In genomic region chr14:73014105-73014504, GRCh38 we compare ENCODE assay signal across 11 cellular contexts. TPM values are rescaled to one million over a fixed set of nuclear protein-coding genes. Genes with fewer than 3 reads are reported as not detected.
DNase-seq lines count a peak whose midpoint lies in the region; ATAC-seq, FAIRE-seq and TF ChIP-seq lines count a peak whose summit lies in the region.
"Had no signal": no experiment of that assay in that cellular context is flagged by ENCODE, and none has a peak within 500 bp of the region (broad histone marks: within the 10 kb centered on the region; RNA-seq: fewer than 3 reads in every experiment).

No MANE protein-coding gene starts in this region.

- H3K4me1 ChIP-seq in endothelial cell of umbilical vein (ENCODE audit: control insufficient read depth, extremely low read depth, insufficient read depth, low read length) (no peaks in the 10 kb centered on the region), upper lobe of left lung (peaks cover 0 to 5% (median 2%) of the 10 kb centered on the region in 4 donors)
- H3K4me1 ChIP-seq: BE2C had no signal

- 67 to 95% methylated on average over 2 of the region's 2 CpGs for WGBS in upper lobe of left lung, 2 donors

- H3K4me2 ChIP-seq in endothelial cell of umbilical vein (ENCODE audit: insufficient read depth, low read length), result no peak overlapping the region

- no peak for TF ChIP-seq POLR2A in endothelial cell of umbilical vein (IDR thresholded peaks at IDR 0.05; ENCODE audit: low read depth, low read length)
- TF ChIP-seq POLR2A in upper lobe of left lung (IDR thresholded peaks at IDR 0.05), result no peak

- no peak for TF ChIP-seq EP300 in upper lobe of left lung (IDR thresholded peaks at IDR 0.05)

- dilution Hi-C loops in endothelial cell of umbilical vein (cut with MboI; ENCODE audit: extremely low pct_ligation_motif_present, low sequenced_read_pairs), result no loop called here

- no peak overlapping the region for H3K9ac ChIP-seq in endothelial cell of umbilical vein (replicated peaks; ENCODE audit: extremely low read depth, insufficient read depth, low read length)

- TF ChIP-seq CTCF in BJ (IDR thresholded peaks at IDR 0.05; ENCODE audit: insufficient read depth, low read depth, low read length) (no peak), endothelial cell of umbilical vein (IDR thresholded peaks at IDR 0.05; ENCODE audit: extremely low read depth in 1 of 2, insufficient read depth in 1 of 2, low read depth in 1 of 2, low read length in 2 of 2) (no peak), upper lobe of left lung (IDR thresholded peaks at IDR 0.05) (no peak)

- BruUV-seq in endothelial cell of umbilical vein (replicated peaks; lab: Mats Ljungman, UMichigan), result no TSS peak

- ATAC-seq in HG03354 (IDR thresholded peaks at IDR 0.05; ENCODE audit: poor library complexity, severe bottlenecking, unreplicated experiment), result peak; percentile 76
- no peak for ATAC-seq in upper lobe of left lung (ENCODE audit: low FRiP score in 2 of 2)

- H3K27ac ChIP-seq in endothelial cell of umbilical vein (ENCODE audit: insufficient read depth, low read depth, low read length), result no peak overlapping the region
- H3K27ac ChIP-seq in upper lobe of left lung, result no peak overlapping the region

- CTCF ChIA-PET in BJ (lab: Yijun Ruan, JAX), result interaction anchor here (0.6 kb wide), 1 partner anchor 27 kb away, joined by 3 read pairs; no protein-coding TSS in a partner anchor
- CTCF ChIA-PET in endothelial cell of umbilical vein (lab: Charles Lee), result no interaction called here

- H4K20me1 ChIP-seq in endothelial cell of umbilical vein (replicated peaks; ENCODE audit: control insufficient read depth, extremely low read depth, insufficient read depth, low read length), result no peaks in the 10 kb centered on the region

- peak; percentile 58 for DNase-seq in BJ (ENCODE audit: low read depth)
- DNase-seq in GM19240 (ENCODE audit: insufficient read length, low spot score), result peak; percentile 27
- DNase-seq in endothelial cell of umbilical vein (ENCODE audit: low read depth, low spot score), result no peak
- no peak for DNase-seq in upper lobe of left lung
- no peak for DNase-seq in kidney glomerular epithelial cell (lab: John Stamatoyannopoulos, UW)
- no peak for DNase-seq in NCI-H2227 (lab: John Stamatoyannopoulos, UW; ENCODE audit: unreplicated experiment)
- no peak for DNase-seq in RCC 7860 (ENCODE audit: low spot score)
- DNase-seq: BE2C had no signal

- 0 out of 2 replicates have a peak, but pooled peaks cover 3% of the 10 kb centered on the region for H3K36me3 ChIP-seq in BJ (ENCODE audit: control insufficient read depth, insufficient read depth, low read length)
- peaks cover 0 to 4% of the 10 kb centered on the region in 2 experiments for H3K36me3 ChIP-seq in endothelial cell of umbilical vein (ENCODE audit: control insufficient read depth in 2 of 2, extremely low read depth in 1 of 2, insufficient read depth in 2 of 2, low read length in 2 of 2)
- H3K36me3 ChIP-seq in upper lobe of left lung, result peaks cover 0 to 49% (median 7%) of the 10 kb centered on the region in 4 donors

- H3K4me3 ChIP-seq in BJ (ENCODE audit: low read depth, low read length) (no peak overlapping the region), endothelial cell of umbilical vein (replicated peaks in 1 of 3; ENCODE audit: insufficient read depth in 1 of 3, low read depth in 1 of 3, low read length in 3 of 3) (no peak overlapping the region), upper lobe of left lung (no peak overlapping the region)
- H3K4me3 ChIP-seq: esophagus muscularis mucosa had no signal

- POLR2A ChIA-PET in BJ (lab: Charles Lee) (interaction anchor here (0.6 to 0.7 kb wide), 2 partner anchors 12 to 470 kb away, joined by 3 to 5 read pairs; no protein-coding TSS in a partner anchor), endothelial cell of umbilical vein (lab: Charles Lee) (interaction anchor here (0.6 kb wide), 1 partner anchor 29 kb away, joined by 3 read pairs; no protein-coding TSS in a partner anchor)

- intact Hi-C loops in endothelial cell of umbilical vein (cut with micrococcal nuclease), result no loop called here

- no peak for FAIRE-seq in endothelial cell of umbilical vein (lab: Jason Lieb, UNC)
- no peak for FAIRE-seq in RCC 7860 (lab: Jason Lieb, UNC)

- no peaks in the 10 kb centered on the region for H3K27me3 ChIP-seq in BJ (ENCODE audit: control insufficient read depth, insufficient read depth, low read length)
- no peaks in the 10 kb centered on the region for H3K27me3 ChIP-seq in endothelial cell of umbilical vein (ENCODE audit: control insufficient read depth in 2 of 2, insufficient read depth in 2 of 2, low read length in 2 of 2)
- no peaks in the 10 kb centered on the region for H3K27me3 ChIP-seq in upper lobe of left lung
- H3K27me3 ChIP-seq: BE2C, esophagus muscularis mucosa, neutrophil had no signal

- peaks cover 7% of the 10 kb centered on the region for H3K79me2 ChIP-seq in endothelial cell of umbilical vein (ENCODE audit: control insufficient read depth, insufficient read depth, low read length)

- H3K9me3 ChIP-seq in endothelial cell of umbilical vein (replicated peaks; ENCODE audit: control insufficient read depth, insufficient read depth, low read length), result no peaks in the 10 kb centered on the region
- no peaks in the 10 kb centered on the region for H3K9me3 ChIP-seq in upper lobe of left lung
- H3K9me3 ChIP-seq: BE2C, esophagus muscularis mucosa, neutrophil had no signal

- no peaks in the 10 kb centered on the region for H3K9me1 ChIP-seq in endothelial cell of umbilical vein (replicated peaks; ENCODE audit: control insufficient read depth, extremely low read depth, insufficient read depth, low read length)

- H2AFZ ChIP-seq in endothelial cell of umbilical vein (ENCODE audit: low read depth, low read length), result no peak overlapping the region

TF ChIP-seq in endothelial cell of umbilical vein, 7 proteins besides CTCF, POLR2A, EP300 and RAD21:
- TF ChIP-seq FOS (IDR thresholded peaks at IDR 0.05; ENCODE audit: borderline replicate concordance, insufficient read depth, low read length) (peak; percentile 8), JUN (IDR thresholded peaks at IDR 0.05; ENCODE audit: borderline replicate concordance, insufficient read depth, insufficient read length, low read depth) (no peak)
TF ChIP-seq in endothelial cell of umbilical vein: peak in this region for 1.

RNA-seq across cellular contexts. Expression of gene ZFYVE1, which starts 12.8 kb away (rescaled TPM):
- polyA plus RNA-seq in BJ (2011; rRNA removed), result 26.6 and 31.6 TPM in 2 replicates
- polyA minus RNA-seq in BJ (2011; rRNA and poly(A)+ RNA removed), result 37.3 and 44.8 TPM in 2 replicates
- total RNA-seq in endothelial cell of umbilical vein, result 29.2 and 30.7 TPM in 2 replicates
- polyA plus RNA-seq in endothelial cell of umbilical vein, result 26.9 and 27.3 TPM in 2 replicates
- polyA plus RNA-seq in endothelial cell of umbilical vein (2011; cell fraction: cytosol; rRNA removed), result 24.5 and 26.7 TPM in 2 replicates
- polyA plus RNA-seq in endothelial cell of umbilical vein (2011; cell fraction: nucleus; rRNA removed), result 54.5 and 56.0 TPM in 2 replicates
- 19.6 and 19.8 TPM in 2 replicates for polyA plus RNA-seq in endothelial cell of umbilical vein (2012)
- polyA minus RNA-seq in endothelial cell of umbilical vein, result 56.1 and 87.6 TPM in 2 replicates
- 1.8 TPM for polyA minus RNA-seq in endothelial cell of umbilical vein (2011; cell fraction: cytosol; rRNA and poly(A)+ RNA removed)
- 33.5 and 33.9 TPM in 2 replicates for polyA minus RNA-seq in endothelial cell of umbilical vein (2011; cell fraction: nucleus; rRNA and poly(A)+ RNA removed)
- total RNA-seq in upper lobe of left lung, result 10 to 100 TPM; 13.4 to 24.1 (median 22.0) TPM

RNA-seq across cellular contexts. Expression of gene RBM25, which starts 44.2 kb away (rescaled TPM):
- polyA plus RNA-seq in BJ (2011; rRNA removed) (21.9 and 27.5 TPM in 2 replicates), endothelial cell of umbilical vein (12.5 and 20.6 TPM in 2 replicates)
- 16.9 and 18.5 TPM in 2 replicates for polyA minus RNA-seq in BJ (2011; rRNA and poly(A)+ RNA removed)
- total RNA-seq in endothelial cell of umbilical vein (86.1 and 87.0 TPM in 2 replicates), upper lobe of left lung (100 to 1,000 TPM in 2 of 6 donors, 10 to 100 TPM in 4; 53.8 to 320 (median 68.9) TPM)
- 15.6 and 15.9 TPM in 2 replicates for polyA plus RNA-seq in endothelial cell of umbilical vein (2011; cell fraction: cytosol; rRNA removed)
- polyA plus RNA-seq in endothelial cell of umbilical vein (2011; cell fraction: nucleus; rRNA removed), result 131 and 155 TPM in 2 replicates
- 54.1 and 67.7 TPM in 2 replicates for polyA plus RNA-seq in endothelial cell of umbilical vein (2012)
- polyA minus RNA-seq in endothelial cell of umbilical vein, result 39.5 and 40.9 TPM in 2 replicates
- 18.6 TPM for polyA minus RNA-seq in endothelial cell of umbilical vein (2011; cell fraction: cytosol; rRNA and poly(A)+ RNA removed)
- 95.7 and 107 TPM in 2 replicates for polyA minus RNA-seq in endothelial cell of umbilical vein (2011; cell fraction: nucleus; rRNA and poly(A)+ RNA removed)

Comparison
In these comparisons a context has a peak if more than half of its experiments do, and no peak if none do; other contexts are left out.
1. DNase-seq: peak in BJ (single experiment) and GM19240 (single experiment); none in endothelial cell of umbilical vein (single experiment), upper lobe of left lung (0 of 2), kidney glomerular epithelial cell (single experiment), NCI-H2227 (single experiment) and RCC 7860 (single experiment).